8 cellular contexts compared by ENCODE assay signal in the genomic region with DNA sequence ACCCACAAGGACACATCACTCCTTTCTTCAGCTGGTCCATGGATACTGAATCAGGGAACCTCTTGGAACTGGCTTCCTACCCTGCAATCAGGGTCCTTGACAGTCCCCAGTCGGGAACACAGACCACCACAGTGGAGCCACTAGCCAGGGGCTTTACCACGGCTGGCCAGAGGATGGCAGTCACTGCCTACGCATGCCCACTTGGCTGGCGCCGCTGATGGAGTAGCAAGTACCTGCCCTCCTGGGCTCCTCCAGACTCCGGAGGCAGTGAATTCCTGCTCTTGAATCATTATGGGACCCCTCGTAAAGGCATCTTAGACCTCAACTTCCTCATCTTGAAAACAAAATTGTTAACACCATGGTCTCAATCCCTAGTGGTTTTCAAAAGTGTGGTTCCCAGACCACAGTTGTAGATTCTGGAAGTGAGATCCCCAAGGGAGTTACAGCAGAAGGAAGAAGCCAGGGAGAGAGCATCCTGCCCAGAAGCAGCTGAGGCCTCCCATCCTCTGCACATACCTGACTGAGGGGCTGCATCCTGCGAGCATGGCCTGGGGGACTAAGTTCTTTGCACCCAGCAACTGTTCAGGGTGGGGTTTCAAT. TPM values are rescaled to one million over a fixed set of nuclear protein-coding genes. Genes with fewer than 3 reads are reported as not detected.
DNase-seq lines count a peak whose midpoint lies in the region; ATAC-seq and TF ChIP-seq lines count a peak whose summit lies in the region.

No MANE protein-coding gene starts in this region.

- H3K4me2 ChIP-seq in GM23338, result no peak overlapping the region

- peak; percentile 95 for ATAC-seq in GM23338
- ATAC-seq in HG03139 (IDR thresholded peaks at IDR 0.05; ENCODE audit: unreplicated experiment), result no peak

- intact Hi-C loops in lower leg skin (cut with DNase I; ENCODE audit: low total_unique reads), result loop anchor here (5.0 kb wide), 1 partner anchor 114 kb away; no protein-coding TSS in a partner anchor

- no peaks in the 10 kb centered on the region for H3K36me3 Mint-ChIP-seq in GM23338 (ENCODE audit: low read depth)

- no peaks in the 10 kb centered on the region for H4K20me1 ChIP-seq in GM23338 (replicated peaks; ENCODE audit: insufficient read depth)

- H2AFZ ChIP-seq in GM23338, result peak overlapping the region; percentile 70; the same call in 1 of the 2 replicates

- TF ChIP-seq POLR2A in lower leg skin (IDR thresholded peaks at IDR 0.05), result no peak

- peaks cover 12% of the 10 kb centered on the region for H3K27me3 Mint-ChIP-seq in GM23338 (ENCODE audit: insufficient read depth, low read depth, poor library complexity)

- H3K4me3 Mint-ChIP-seq in GM23338, result no peak overlapping the region

- H3K9me3 Mint-ChIP-seq in GM23338, result 0 out of 3 replicates have a peak, but pooled peaks cover 3% of the 10 kb centered on the region

- DNase-seq in AG20443 (ENCODE audit: low spot score) (peak; percentile 86), GM23338 (ENCODE audit: low spot score) (peak; percentile 94), NCI-H2227 treated with DMSO at 0.1 percent for 48 hours (lab: John Stamatoyannopoulos, UW) (peak; percentile 43), dedifferentiated amniotic fluid mesenchymal stem cell (ENCODE audit: extremely low spot score) (peak; percentile 65), lower leg skin (ENCODE audit: low spot score in 2 of 2) (peak; percentile 41 to 87)
- DNase-seq in activated CD4-positive, CD25-positive, alpha-beta regulatory T cell treated with anti-CD3 and anti-CD28 coated beads, Interleukin-2, amount 50 U/mL, for 72 hours, result peak; percentile 40
- DNase-seq in stimulated activated CD8-positive, alpha-beta memory T cell treated with anti-CD3 and anti-CD28 coated beads, Interleukin-7, amount 100 ng/mL, for 24 hours (ENCODE audit: low read depth), result peak; percentile 21

- H3K9me2 ChIP-seq in GM23338 (ENCODE audit: insufficient read depth), result no peaks in the 10 kb centered on the region

- no peak overlapping the region for H3K27ac ChIP-seq in GM23338 (ENCODE audit: low read depth)

- TF ChIP-seq CTCF in GM23338 (conservative IDR thresholded peaks at IDR 0.05; ENCODE audit: low read depth in 2 of 2), result peak; percentile 86 to 98
- TF ChIP-seq CTCF in lower leg skin (IDR thresholded peaks at IDR 0.05), result peak in 1 of 3 donors; percentile 55

- peaks cover 14% of the 10 kb centered on the region for H3K4me1 Mint-ChIP-seq in GM23338

- H3K36me3 ChIP-seq in GM23338 (ENCODE audit: insufficient read depth), result no peaks in the 10 kb centered on the region

- no peaks in the 10 kb centered on the region for H3K79me2 ChIP-seq in GM23338 (replicated peaks; ENCODE audit: insufficient read depth)

- H3K4me1 ChIP-seq in GM23338 (ENCODE audit: insufficient read depth), result no peaks in the 10 kb centered on the region

- H3K4me3 ChIP-seq in GM23338, result no peak overlapping the region
- H3K4me3 ChIP-seq in lower leg skin (ENCODE audit: low read depth, poor library complexity, severe bottlenecking), result no peak overlapping the region

- H3F3A ChIP-seq in GM23338 (replicated peaks; ENCODE audit: low read depth), result no peaks in the 10 kb centered on the region

- WGBS in lower leg skin, 2 donors, result 8 to 14% methylated on average over 8 of the region's 8 CpGs

- H3K27me3 ChIP-seq in GM23338 (ENCODE audit: insufficient read depth), result no peaks in the 10 kb centered on the region

- H3K27ac Mint-ChIP-seq in GM23338, result no peak overlapping the region

TF ChIP-seq in GM23338, 12 proteins besides CTCF, POLR2A, EP300 and RAD21:
- TF ChIP-seq EZH2 (IDR thresholded peaks at IDR 0.05; ENCODE audit: low read depth, unreplicated experiment) (no peak), ZNF331 (CRISPR knock-in tag; IDR thresholded peaks at IDR 0.05; ENCODE audit: low read depth) (no peak), POLR2AphosphoS5 (IDR thresholded peaks at IDR 0.05; ENCODE audit: low read depth) (no peak), ZNF462 (CRISPR knock-in tag; IDR thresholded peaks at IDR 0.05) (no peak), ZNF114 (CRISPR knock-in tag; IDR thresholded peaks at IDR 0.05) (no peak), JUNB (IDR thresholded peaks at IDR 0.05; ENCODE audit: unreplicated experiment) (no peak), CREB1 (CRISPR knock-in tag; IDR thresholded peaks at IDR 0.05; ENCODE audit: low read depth) (no peak), STAT1 (IDR thresholded peaks at IDR 0.05; ENCODE audit: unreplicated experiment) (no peak), NANOG (IDR thresholded peaks at IDR 0.05; ENCODE audit: borderline replicate concordance) (no peak)
- TF ChIP-seq, protein P1, sequence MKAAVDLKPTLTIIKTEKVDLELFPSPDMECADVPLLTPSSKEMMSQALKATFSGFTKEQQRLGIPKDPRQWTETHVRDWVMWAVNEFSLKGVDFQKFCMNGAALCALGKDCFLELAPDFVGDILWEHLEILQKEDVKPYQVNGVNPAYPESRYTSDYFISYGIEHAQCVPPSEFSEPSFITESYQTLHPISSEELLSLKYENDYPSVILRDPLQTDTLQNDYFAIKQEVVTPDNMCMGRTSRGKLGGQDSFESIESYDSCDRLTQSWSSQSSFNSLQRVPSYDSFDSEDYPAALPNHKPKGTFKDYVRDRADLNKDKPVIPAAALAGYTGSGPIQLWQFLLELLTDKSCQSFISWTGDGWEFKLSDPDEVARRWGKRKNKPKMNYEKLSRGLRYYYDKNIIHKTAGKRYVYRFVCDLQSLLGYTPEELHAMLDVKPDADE (IDR thresholded peaks at IDR 0.05), result no peak
TF ChIP-seq in GM23338: peak in this region for 0.

RNA-seq across cellular contexts. Expression of gene SKIC8, which starts 9.1 kb away (rescaled TPM):
- 47.0 and 59.4 TPM in 2 replicates for total RNA-seq in GM23338 (2014; rRNA removed; shearing (Covaris generic))
- 68.6 and 73.8 TPM in 2 replicates for polyA plus RNA-seq in GM23338 (2016; fragmentation: Nextera tagmentation; extraction: Ambion mirVana)
- total RNA-seq in lower leg skin, result 10 to 100 TPM; 55.2 to 62.2 (median 59.4) TPM

RNA-seq across cellular contexts. Expression of gene CRABP1, which starts 31.6 kb away (rescaled TPM):
- total RNA-seq in GM23338 (2014; rRNA removed; shearing (Covaris generic)), result 127 and 156 TPM in 2 replicates
- 522 and 536 TPM in 2 replicates for polyA plus RNA-seq in GM23338 (2016; fragmentation: Nextera tagmentation; extraction: Ambion mirVana)
- 1 to 10 TPM in 2 of 4 donors, under 1 TPM in 1, not detected in 1; 0.84 to 8.9 (median 2.0) TPM for total RNA-seq in lower leg skin

RNA-seq across cellular contexts. Expression of gene DNAJA4, which starts 44.2 kb away (rescaled TPM):
- 10.3 and 12.5 TPM in 2 replicates for total RNA-seq in GM23338 (2014; rRNA removed; shearing (Covaris generic))
- polyA plus RNA-seq in GM23338 (2016; fragmentation: Nextera tagmentation; extraction: Ambion mirVana), result 5.0 and 5.4 TPM in 2 replicates
- 10 to 100 TPM; 36.9 to 66.8 (median 48.6) TPM for total RNA-seq in lower leg skin

Comparison
In these comparisons a context has a peak if more than half of its experiments do, and no peak if none do; other contexts are left out.
1. DNase-seq: peak in every context shown above with its lines; median percentile 94 in GM23338; 86 in AG20443; 65 in dedifferentiated amniotic fluid mesenchymal stem cell; 64 in lower leg skin; 43 in NCI-H2227 treated with DMSO at 0.1 percent for 48 hours; 40 in activated CD4-positive, CD25-positive, alpha-beta regulatory T cell treated with anti-CD3 and anti-CD28 coated beads, Interleukin-2, amount 50 U/mL, for 72 hours; 21 in stimulated activated CD8-positive, alpha-beta memory T cell treated with anti-CD3 and anti-CD28 coated beads, Interleukin-7, amount 100 ng/mL, for 24 hours.
2. RNA of gene CRABP1, which starts 31.6 kb away (total RNA-seq): 127 to 156 TPM in GM23338; 0.84 to 8.9 TPM in lower leg skin; every median in the first group is over 10 times any median in the second.